Comparison of ENCODE assay signal across 7 cellular contexts in genomic region chr20:41003143-41003932, GRCh38. TPM values are rescaled to one million over a fixed set of nuclear protein-coding genes. Genes with fewer than 3 reads are reported as not detected.
A peak's percentile ranks its signal among the peaks of the same experiment; 100 is the strongest.
DNase-seq lines count a peak whose midpoint lies in the region; ATAC-seq and TF ChIP-seq lines count a peak whose summit lies in the region.

No MANE protein-coding gene starts in this region.

- peak overlapping the region; percentile 7; the same call in 1 of the 2 replicates for H3K4me3 ChIP-seq in H7 (ENCODE audit: insufficient read depth, low read depth, low read length)
- H3K4me3 ChIP-seq in BE2C (ENCODE audit: low read depth, low read length), result no peak overlapping the region

- DNase-seq in H7, result no peak
- DNase-seq in NCI-H774 (lab: John Stamatoyannopoulos, UW), result peak; percentile 77
- DNase-seq in activated CD8-positive, alpha-beta T cell treated with anti-CD3 and anti-CD28 coated beads for 36 hours, result peak; percentile 84
- DNase-seq in epidermal melanocyte (ENCODE audit: insufficient read length, low spot score), result peak; percentile 45
- peak; percentile 66 for DNase-seq in natural killer cell treated with Interleukin-12 subunit alpha and Interleukin-12 subunit beta and Interleukin-15 and Interleukin-18, amount 100 ng/mL, for 72 hours (ENCODE audit: low spot score)
- peak; percentile 65 to 89 for DNase-seq in stimulated activated naive CD8-positive, alpha-beta T cell treated with anti-CD3 and anti-CD28 coated beads, Interleukin-15, amount 100 ng/mL, for 72 hours
- DNase-seq in BE2C, result no peak

- no peaks in the 10 kb centered on the region for H3K9me3 Mint-ChIP-seq in activated CD8-positive, alpha-beta T cell treated with anti-CD3 and anti-CD28 coated beads for 36 hours
- no peaks in the 10 kb centered on the region for H3K9me3 Mint-ChIP-seq in natural killer cell treated with Interleukin-12 subunit alpha and Interleukin-12 subunit beta and Interleukin-15 and Interleukin-18, amount 100 ng/mL, for 72 hours
- no peaks in the 10 kb centered on the region for H3K9me3 Mint-ChIP-seq in stimulated activated naive CD8-positive, alpha-beta T cell treated with anti-CD3 and anti-CD28 coated beads, Interleukin-15, amount 100 ng/mL, for 72 hours

- peaks cover 27% of the 10 kb centered on the region for H3K4me1 Mint-ChIP-seq in activated CD8-positive, alpha-beta T cell treated with anti-CD3 and anti-CD28 coated beads for 36 hours (ENCODE audit: low read depth)
- peaks cover 24 to 25% of the 10 kb centered on the region in 2 donors for H3K4me1 Mint-ChIP-seq in natural killer cell treated with Interleukin-12 subunit alpha and Interleukin-12 subunit beta and Interleukin-15 and Interleukin-18, amount 100 ng/mL, for 72 hours (ENCODE audit: low read depth in 2 of 2)
- peaks cover 36% of the 10 kb centered on the region for H3K4me1 Mint-ChIP-seq in stimulated activated naive CD8-positive, alpha-beta T cell treated with anti-CD3 and anti-CD28 coated beads, Interleukin-15, amount 100 ng/mL, for 72 hours

- POLR2A ChIA-PET in activated CD8-positive, alpha-beta T cell treated with anti-CD3 and anti-CD28 coated beads for 36 hours (lab: Charles Lee), result interaction anchor here (0.8 to 1.4 kb wide), 3 partner anchors 10 to 95 kb away, joined by 3 to 5 read pairs (median 3); no protein-coding TSS in a partner anchor

- H3K4me3 Mint-ChIP-seq in activated CD8-positive, alpha-beta T cell treated with anti-CD3 and anti-CD28 coated beads for 36 hours, result peak overlapping the region; percentile 52
- H3K4me3 Mint-ChIP-seq in natural killer cell treated with Interleukin-12 subunit alpha and Interleukin-12 subunit beta and Interleukin-15 and Interleukin-18, amount 100 ng/mL, for 72 hours, result peak overlapping the region; percentile 45
- H3K4me3 Mint-ChIP-seq in stimulated activated naive CD8-positive, alpha-beta T cell treated with anti-CD3 and anti-CD28 coated beads, Interleukin-15, amount 100 ng/mL, for 72 hours, result peak overlapping the region; percentile 60

- ATAC-seq in activated CD8-positive, alpha-beta T cell treated with anti-CD3 and anti-CD28 coated beads for 36 hours, result peak; percentile 90
- ATAC-seq in natural killer cell treated with Interleukin-12 subunit alpha and Interleukin-12 subunit beta and Interleukin-15 and Interleukin-18, amount 100 ng/mL, for 72 hours, result peak; percentile 85 to 91
- ATAC-seq in stimulated activated naive CD8-positive, alpha-beta T cell treated with anti-CD3 and anti-CD28 coated beads, Interleukin-15, amount 100 ng/mL, for 72 hours, result peak; percentile 96

- H3K9me3 ChIP-seq in BE2C, result no peaks in the 10 kb centered on the region

- CTCF ChIA-PET in activated CD8-positive, alpha-beta T cell treated with anti-CD3 and anti-CD28 coated beads for 36 hours (lab: Charles Lee), result interaction anchor here (2.2 kb wide), 1 partner anchor 12 kb away, joined by 14 read pairs; no protein-coding TSS in a partner anchor

- intact Hi-C loops in activated CD8-positive, alpha-beta T cell treated with anti-CD3 and anti-CD28 coated beads for 36 hours (cut with micrococcal nuclease), result no loop called here

- H3K27me3 ChIP-seq in H7 (ENCODE audit: control insufficient read depth, insufficient read depth, low read length) (no peaks in the 10 kb centered on the region), BE2C (no peaks in the 10 kb centered on the region)

- H3K4me1 ChIP-seq in BE2C, result no peaks in the 10 kb centered on the region; the same call in 1 of the 2 replicates

- H3K36me3 ChIP-seq in H7 (replicated peaks; ENCODE audit: control insufficient read depth, insufficient read depth, low read length) (no peaks in the 10 kb centered on the region), BE2C (no peaks in the 10 kb centered on the region)

- no peak for TF ChIP-seq CTCF in activated CD8-positive, alpha-beta T cell treated with anti-CD3 and anti-CD28 coated beads for 36 hours (IDR thresholded peaks at IDR 0.05)
- no peak for TF ChIP-seq CTCF in BE2C (IDR thresholded peaks at IDR 0.05; ENCODE audit: low read depth, low read length)

- no peaks in the 10 kb centered on the region for H3K36me3 Mint-ChIP-seq in activated CD8-positive, alpha-beta T cell treated with anti-CD3 and anti-CD28 coated beads for 36 hours (ENCODE audit: low read depth)
- no peaks in the 10 kb centered on the region for H3K36me3 Mint-ChIP-seq in natural killer cell treated with Interleukin-12 subunit alpha and Interleukin-12 subunit beta and Interleukin-15 and Interleukin-18, amount 100 ng/mL, for 72 hours

- peak overlapping the region; percentile 94 for H3K27ac Mint-ChIP-seq in activated CD8-positive, alpha-beta T cell treated with anti-CD3 and anti-CD28 coated beads for 36 hours
- peak overlapping the region; percentile 88 to 92 for H3K27ac Mint-ChIP-seq in natural killer cell treated with Interleukin-12 subunit alpha and Interleukin-12 subunit beta and Interleukin-15 and Interleukin-18, amount 100 ng/mL, for 72 hours
- H3K27ac Mint-ChIP-seq in stimulated activated naive CD8-positive, alpha-beta T cell treated with anti-CD3 and anti-CD28 coated beads, Interleukin-15, amount 100 ng/mL, for 72 hours, result peak overlapping the region; percentile 95 to 96

- H3K27me3 Mint-ChIP-seq in activated CD8-positive, alpha-beta T cell treated with anti-CD3 and anti-CD28 coated beads for 36 hours, result no peaks in the 10 kb centered on the region
- H3K27me3 Mint-ChIP-seq in natural killer cell treated with Interleukin-12 subunit alpha and Interleukin-12 subunit beta and Interleukin-15 and Interleukin-18, amount 100 ng/mL, for 72 hours, result no peaks in the 10 kb centered on the region
- H3K27me3 Mint-ChIP-seq in stimulated activated naive CD8-positive, alpha-beta T cell treated with anti-CD3 and anti-CD28 coated beads, Interleukin-15, amount 100 ng/mL, for 72 hours, result no peaks in the 10 kb centered on the region

RNA-seq across cellular contexts. Expression of gene TOP1, which starts 25.3 kb away (rescaled TPM):
- total RNA-seq in H7 (2014; rRNA removed; shearing (Covaris generic)), result 16.0 and 22.9 TPM in 2 replicates
- total RNA-seq in activated CD8-positive, alpha-beta T cell treated with anti-CD3 and anti-CD28 coated beads for 36 hours, result 10 to 100 TPM; 81.0 to 81.1 TPM
- 10 to 100 TPM; 77.5 to 81.2 TPM for total RNA-seq in natural killer cell treated with Interleukin-12 subunit alpha and Interleukin-12 subunit beta and Interleukin-15 and Interleukin-18, amount 100 ng/mL, for 72 hours
- polyA plus RNA-seq in BE2C (2012; ENCODE audit: insufficient read depth, insufficient read length, low read depth), result 60.2 TPM

Comparison
In these comparisons a context has a peak if more than half of its experiments do, and no peak if none do; other contexts are left out.
1. DNase-seq: peak in NCI-H774 (single experiment), activated CD8-positive, alpha-beta T cell treated with anti-CD3 and anti-CD28 coated beads for 36 hours (single experiment), epidermal melanocyte (single experiment), natural killer cell treated with Interleukin-12 subunit alpha and Interleukin-12 subunit beta and Interleukin-15 and Interleukin-18, amount 100 ng/mL, for 72 hours (single experiment) and stimulated activated naive CD8-positive, alpha-beta T cell treated with anti-CD3 and anti-CD28 coated beads, Interleukin-15, amount 100 ng/mL, for 72 hours (2 of 2); none in H7 (single experiment) and BE2C (single experiment).
2. Peak in every context shown above with its lines, with median percentiles within 50 percentile points of each other: ATAC-seq, H3K27ac Mint-ChIP-seq and H3K4me3 Mint-ChIP-seq.